ENCODE assay signal across 20 cellular contexts in genomic region chr1:59378621-59379020, GRCh38.
DNase-seq lines count a peak whose midpoint lies in the region; ATAC-seq and TF ChIP-seq lines count a peak whose summit lies in the region.
"Had no signal": no experiment of that assay in that cellular context is flagged by ENCODE, and none has a peak within 500 bp of the region (broad histone marks: within the 10 kb centered on the region; RNA-seq: fewer than 3 reads in every experiment).

No MANE protein-coding gene starts in this region.

- TF ChIP-seq CTCF in mucosa of descending colon (IDR thresholded peaks at IDR 0.05), result no peak
- TF ChIP-seq CTCF in type B pancreatic cell (conservative IDR thresholded peaks at IDR 0.05), result no peak
- TF ChIP-seq CTCF in nephron progenitor cell (IDR thresholded peaks at IDR 0.05), result no peak
- no peak for TF ChIP-seq CTCF in body of pancreas (IDR thresholded peaks at IDR 0.05)

- H3K36me3 ChIP-seq in mucosa of descending colon (ENCODE audit: low read depth), result no peaks in the 10 kb centered on the region
- no peaks in the 10 kb centered on the region for H3K36me3 ChIP-seq in body of pancreas (replicated peaks in 1 of 2; ENCODE audit: insufficient read depth in 1 of 2, low read depth in 2 of 2)
- H3K36me3 ChIP-seq: BLaER1, HAP-1 had no signal

- H3K9me3 ChIP-seq in mucosa of descending colon (no peaks in the 10 kb centered on the region), body of pancreas (no peaks in the 10 kb centered on the region)
- H3K9me3 ChIP-seq: BLaER1, Caco-2, HAP-1 had no signal

- H3K27ac ChIP-seq in epithelial cell of prostate (peak overlapping the region; percentile 39), body of pancreas (no peak overlapping the region)
- H3K27ac ChIP-seq: 22Rv1, BLaER1, C4-2B had no signal

- ATAC-seq in mucosa of descending colon, result peak; percentile 48
- ATAC-seq in body of pancreas, result no peak
- ATAC-seq: CD8-positive, alpha-beta T cell had no signal

- peak overlapping the region; percentile 16 for H3K27ac Mint-ChIP-seq in type B pancreatic cell
- H3K27ac Mint-ChIP-seq in nephron progenitor cell, result no peak overlapping the region
- H3K27ac Mint-ChIP-seq: B cell; CD8-positive, alpha-beta T cell; HFFc6 had no signal

- no peaks in the 10 kb centered on the region for H3K27me3 Mint-ChIP-seq in type B pancreatic cell
- H3K27me3 Mint-ChIP-seq in nephron progenitor cell (ENCODE audit: low read depth, poor library complexity), result no peaks in the 10 kb centered on the region
- H3K27me3 Mint-ChIP-seq: B cell; CD4-positive, CD25-positive, alpha-beta regulatory T cell had no signal

- H3K4me3 ChIP-seq in mucosa of descending colon (no peak overlapping the region), body of pancreas (no peak overlapping the region)
- H3K4me3 ChIP-seq: BLaER1, HAP-1 had no signal

- H3K4me1 Mint-ChIP-seq in type B pancreatic cell (ENCODE audit: unreplicated experiment), result peaks cover 8% of the 10 kb centered on the region
- peaks cover 2% of the 10 kb centered on the region for H3K4me1 Mint-ChIP-seq in nephron progenitor cell
- H3K4me1 Mint-ChIP-seq: B cell; CD4-positive, CD25-positive, alpha-beta regulatory T cell had no signal

- H3K9me3 Mint-ChIP-seq in type B pancreatic cell (peaks cover 17% of the 10 kb centered on the region), nephron progenitor cell (peaks cover 34% of the 10 kb centered on the region)

- no peak for TF ChIP-seq POLR2A in body of pancreas (IDR thresholded peaks at IDR 0.05)

- H3K36me3 Mint-ChIP-seq in type B pancreatic cell (peaks cover 13% of the 10 kb centered on the region), nephron progenitor cell (ENCODE audit: low read depth) (peaks cover 71% of the 10 kb centered on the region)

- DNase-seq in DMS 273 (lab: John Stamatoyannopoulos, UW; ENCODE audit: unreplicated experiment) (peak; percentile 21), DMS 273 treated with DMSO at 0.1 percent for 48 hours (lab: John Stamatoyannopoulos, UW) (no peak), epithelial cell of prostate (ENCODE audit: low read depth, low spot score) (no peak), mucosa of descending colon (peak in 1 of 3 donors; percentile 21), type B pancreatic cell (ENCODE audit: extremely low spot score, unreplicated experiment) (no peak), nephron progenitor cell (no peak), body of pancreas (no peak)
- DNase-seq in effector CD4-positive, alpha-beta T cell, result no peak
- DNase-seq: Caco-2; CD4-positive, CD25-positive, alpha-beta regulatory T cell; CD8-positive, alpha-beta T cell; DMS153; DND-41; GOT3; HFFc6 had no signal

- no peaks in the 10 kb centered on the region for H3K27me3 ChIP-seq in body of pancreas
- H3K27me3 ChIP-seq: BLaER1 had no signal

- WGBS in body of pancreas, 2 donors, result 46 to 47% methylated on average over 6 of the region's 6 CpGs

- intact Hi-C loops in mucosa of descending colon (cut with DNase I, micrococcal nuclease), result loop anchor here in 1 of 2 donors (5.0 kb wide), 1 partner anchor 831 kb away; the partner anchor contains the start of gene OMA1
- intact Hi-C loops in body of pancreas (cut with DNase I), result no loop called here

- H3K4me3 Mint-ChIP-seq in type B pancreatic cell, result no peak overlapping the region
- H3K4me3 Mint-ChIP-seq in nephron progenitor cell, result no peak overlapping the region
- H3K4me3 Mint-ChIP-seq: B cell; CD4-positive, CD25-positive, alpha-beta regulatory T cell; CD8-positive, alpha-beta T cell; HFFc6 had no signal

- H3K4me1 ChIP-seq in mucosa of descending colon (ENCODE audit: low read depth) (no peaks in the 10 kb centered on the region), body of pancreas (peaks cover 3% of the 10 kb centered on the region)
- H3K4me1 ChIP-seq: BLaER1, Caco-2 had no signal
